ENCODE assay signal across 8 cellular contexts in genomic region chr3:99172736-99173657, GRCh38.
DNase-seq lines count a peak whose midpoint lies in the region; ATAC-seq and TF ChIP-seq lines count a peak whose summit lies in the region.

No MANE protein-coding gene starts in this region.

- DNase-seq in A172 (ENCODE audit: low spot score) (peak; percentile 81), EL (peak; percentile 77), HFF-Myc (ENCODE audit: extremely low read depth, low read depth) (peak; percentile 44), NCI-H1092 treated with DMSO at 0.1 percent for 48 hours (lab: John Stamatoyannopoulos, UW) (peak; percentile 42), WERI-Rb-1 (peak; percentile 61), glomerular visceral epithelial cell (ENCODE audit: extremely low spot score) (peak; percentile 74), skeletal muscle cell (ENCODE audit: low read depth) (peak; percentile 41)
- DNase-seq in effector memory CD8-positive, alpha-beta T cell: no peak

- H3K27ac ChIP-seq in WERI-Rb-1: no peak overlapping the region

- H3K27ac Mint-ChIP-seq in effector memory CD8-positive, alpha-beta T cell: no peak overlapping the region

- no peaks in the 10 kb centered on the region for H3K27me3 Mint-ChIP-seq in effector memory CD8-positive, alpha-beta T cell

- peaks cover 7% of the 10 kb centered on the region for H3K27me3 ChIP-seq in WERI-Rb-1 (ENCODE audit: insufficient read depth, low read depth, severe bottlenecking)

- no peaks in the 10 kb centered on the region for H3K36me3 ChIP-seq in WERI-Rb-1

- peak; percentile 89 for TF ChIP-seq CTCF in HFF-Myc (IDR thresholded peaks at IDR 0.05; ENCODE audit: low read depth, low read length, missing control alignments)
- TF ChIP-seq CTCF in WERI-Rb-1 (IDR thresholded peaks at IDR 0.05; ENCODE audit: low read depth, low read length): peak; percentile 77

- no peaks in the 10 kb centered on the region for H3K9me3 ChIP-seq in WERI-Rb-1 (ENCODE audit: severe bottlenecking)

- H3K4me3 ChIP-seq in HFF-Myc (replicated peaks; ENCODE audit: low read depth, low read length) (no peak overlapping the region), WERI-Rb-1 (ENCODE audit: low read depth, low read length) (no peak overlapping the region), skeletal muscle cell (ENCODE audit: low read depth, low read length) (no peak overlapping the region)

- H3K36me3 Mint-ChIP-seq in effector memory CD8-positive, alpha-beta T cell (ENCODE audit: insufficient read depth): no peaks in the 10 kb centered on the region

- H3K4me3 Mint-ChIP-seq in effector memory CD8-positive, alpha-beta T cell: no peak overlapping the region

- H3K9me3 Mint-ChIP-seq in effector memory CD8-positive, alpha-beta T cell: peaks cover 5 to 7% of the 10 kb centered on the region in 2 donors

- no peaks in the 10 kb centered on the region for H3K4me1 Mint-ChIP-seq in effector memory CD8-positive, alpha-beta T cell (ENCODE audit: low read depth in 2 of 2)

- no peak for ATAC-seq in effector memory CD8-positive, alpha-beta T cell (replicated peaks)

Comparison
In these comparisons a context has a peak if more than half of its experiments do, and no peak if none do; other contexts are left out.
1. DNase-seq: peak in A172 (single experiment), EL (single experiment), HFF-Myc (single experiment), NCI-H1092 treated with DMSO at 0.1 percent for 48 hours (single experiment), WERI-Rb-1 (single experiment), glomerular visceral epithelial cell (single experiment) and skeletal muscle cell (single experiment); none in effector memory CD8-positive, alpha-beta T cell (0 of 3).